9 cellular contexts compared by ENCODE assay signal in genomic region chr2:234146087-234146826, GRCh38.
DNase-seq lines count a peak whose midpoint lies in the region; ATAC-seq and TF ChIP-seq lines count a peak whose summit lies in the region.
"Had no signal": no experiment of that assay in that cellular context is flagged by ENCODE, and none has a peak within 500 bp of the region (broad histone marks: within the 10 kb centered on the region; RNA-seq: fewer than 3 reads in every experiment).

No MANE protein-coding gene starts in this region.

- H3K79me1 ChIP-seq in mesendoderm (ENCODE audit: low read length): no peaks in the 10 kb centered on the region

- no peak overlapping the region for H3K4me3 Mint-ChIP-seq in nephron progenitor cell

- intact Hi-C loops in Panc1 (cut with micrococcal nuclease; ENCODE audit: unreplicated experiment) (no loop called here), left colon (cut with DNase I, micrococcal nuclease) (no loop called here)

- H2BK15ac ChIP-seq in mesendoderm (replicated peaks; ENCODE audit: low read depth): no peak overlapping the region

- H3K4me2 ChIP-seq in mesendoderm (ENCODE audit: low read length): no peak overlapping the region

- H2BK5ac ChIP-seq in mesendoderm (ENCODE audit: low read length): no peak overlapping the region

- ATAC-seq in Panc1: no peak
- no peak for ATAC-seq in activated CD4-positive, CD25-positive, alpha-beta regulatory T cell treated with anti-CD3 and anti-CD28 coated beads, Interleukin-2, amount 50 U/mL, for 24 hours
- no peak for ATAC-seq in HG03442 (IDR thresholded peaks at IDR 0.05; ENCODE audit: unreplicated experiment)
- no peak for ATAC-seq in left colon

- H3K4me1 Mint-ChIP-seq in nephron progenitor cell: peaks cover 70% of the 10 kb centered on the region

- H3K56ac ChIP-seq in mesendoderm (ENCODE audit: low read length): no peak overlapping the region

- no TSS peak for BruUV-seq in Panc1 (replicated peaks; lab: Mats Ljungman, UMichigan)

- peak; percentile 96 for DNase-seq in ELR (ENCODE audit: low read depth)
- no peak for DNase-seq in Panc1 (ENCODE audit: low read depth, low spot score)
- peak; percentile 82 for DNase-seq in dermis blood vessel endothelial cell
- no peak for DNase-seq in nephron progenitor cell
- no peak for DNase-seq in mesendoderm
- DNase-seq in left colon: no peak
- DNase-seq: NCI-H187 treated with DMSO at 0.1 percent for 48 hours had no signal

- in situ Hi-C loops in Panc1 (cut with HindIII; ENCODE audit: low pct_unique_long_range_greater_than_20kb, low sequenced_read_pairs): no loop called here

- no peaks in the 10 kb centered on the region for H3K79me2 ChIP-seq in mesendoderm (ENCODE audit: control insufficient read depth, insufficient read depth, low read length)

- H3K4me3 ChIP-seq in Panc1 (ENCODE audit: low read depth in 2 of 2, low read length in 2 of 2) (no peak overlapping the region), mesendoderm (ENCODE audit: low read length) (no peak overlapping the region)

- H3K9ac ChIP-seq in mesendoderm (ENCODE audit: low read length): no peak overlapping the region

- peaks cover 52% of the 10 kb centered on the region for H3K9me3 Mint-ChIP-seq in nephron progenitor cell

- H3K36me3 ChIP-seq in Panc1 (ENCODE audit: control insufficient read depth, insufficient read depth, low read length) (no peaks in the 10 kb centered on the region), mesendoderm (ENCODE audit: control insufficient read depth, insufficient read depth, low read length) (no peaks in the 10 kb centered on the region)

- H3K4me1 ChIP-seq in Panc1 (ENCODE audit: control insufficient read depth, insufficient read depth, low read length) (peaks cover 11% of the 10 kb centered on the region), mesendoderm (ENCODE audit: control insufficient read depth, low read depth, low read length) (peaks cover 3% of the 10 kb centered on the region)

- H3K18ac ChIP-seq in mesendoderm (ENCODE audit: low read length): no peak overlapping the region

- WGBS in mesendoderm (ENCODE audit: extremely low coverage, insufficient coverage, low lambda C conversion rate): no CpG with 5 or more reads among the region's 8 CpGs

- no peak overlapping the region for H2BK120ac ChIP-seq in mesendoderm (ENCODE audit: low read depth, low read length)

- H3K27ac Mint-ChIP-seq in nephron progenitor cell: peak overlapping the region; percentile 87

- H4K5ac ChIP-seq in mesendoderm (ENCODE audit: low read length): no peak overlapping the region

- H3K4ac ChIP-seq in mesendoderm (ENCODE audit: low read depth, low read length): no peak overlapping the region

- CTCF ChIA-PET in Panc1 (lab: Charles Lee): interaction anchor here (0.7 kb wide), 1 partner anchor 268 kb away, joined by 4 read pairs; no protein-coding TSS in a partner anchor

- POLR2A ChIA-PET in Panc1 (lab: Charles Lee): no interaction called here

- H2AK5ac ChIP-seq in mesendoderm (ENCODE audit: low read length): no peak overlapping the region

- H3K27ac ChIP-seq in Panc1 (ENCODE audit: low read length): peak overlapping the region; percentile 74
- no peak overlapping the region for H3K27ac ChIP-seq in mesendoderm (ENCODE audit: low read depth, low read length)

- no peaks in the 10 kb centered on the region for H3K27me3 ChIP-seq in Panc1 (ENCODE audit: control insufficient read depth, insufficient read depth, low read length)
- H3K27me3 ChIP-seq in mesendoderm (ENCODE audit: insufficient read depth, low read length, poor library complexity): no peaks in the 10 kb centered on the region

- H3K27me3 Mint-ChIP-seq in nephron progenitor cell (ENCODE audit: low read depth, poor library complexity): no peaks in the 10 kb centered on the region

- TF ChIP-seq CTCF in Panc1 (IDR thresholded peaks at IDR 0.05) (peak; percentile 25), nephron progenitor cell (IDR thresholded peaks at IDR 0.05) (no peak)

- no peak overlapping the region for H4K8ac ChIP-seq in mesendoderm (ENCODE audit: low read depth, low read length)

- H3K9me3 ChIP-seq in Panc1 (ENCODE audit: control insufficient read depth, insufficient read depth, low read depth, low read length): peaks cover 21% of the 10 kb centered on the region; the same call in 1 of the 2 replicates

- peaks cover 24% of the 10 kb centered on the region for H3K36me3 Mint-ChIP-seq in nephron progenitor cell (ENCODE audit: low read depth)

- no peak overlapping the region for H3K23ac ChIP-seq in mesendoderm (ENCODE audit: low read length)

Comparison
In these comparisons a context has a peak if more than half of its experiments do, and no peak if none do; other contexts are left out.
1. DNase-seq: peak in ELR (single experiment) and dermis blood vessel endothelial cell (single experiment); none in Panc1 (single experiment), nephron progenitor cell (single experiment), mesendoderm (single experiment) and left colon (0 of 2).